12 cellular contexts compared by ENCODE assay signal in genomic region chr10:80485410-80486135, GRCh38. TPM values are rescaled to one million over a fixed set of nuclear protein-coding genes. Genes with fewer than 3 reads are reported as not detected.
A peak's percentile ranks its signal among the peaks of the same experiment; 100 is the strongest.
DNase-seq lines count a peak whose midpoint lies in the region; ATAC-seq and TF ChIP-seq lines count a peak whose summit lies in the region.
"Had no signal": no experiment of that assay in that cellular context is flagged by ENCODE, and none has a peak within 500 bp of the region (broad histone marks: within the 10 kb centered on the region; RNA-seq: fewer than 3 reads in every experiment).

No MANE protein-coding gene starts in this region.

- H3K23ac ChIP-seq in neuronal stem cell (ENCODE audit: low read depth, low read length, poor library complexity) = no peak overlapping the region

- TF ChIP-seq CTCF in CD8-positive, alpha-beta T cell (IDR thresholded peaks at IDR 0.05) = no peak
- TF ChIP-seq CTCF in body of pancreas (IDR thresholded peaks at IDR 0.05) = no peak

- intact Hi-C loops in CD8-positive, alpha-beta T cell (cut with DNase I, micrococcal nuclease) = loop anchor here (2.0 to 5.0 kb wide), 2 partner anchors 27 to 33 kb away; partner anchors contain the start of gene TSPAN14 (in 1 of the 2)
- intact Hi-C loops in body of pancreas (cut with DNase I) = no loop called here

- H2BK120ac ChIP-seq in neuronal stem cell (ENCODE audit: low read depth, low read length) = no peak overlapping the region

- H3K14ac ChIP-seq in neuronal stem cell (ENCODE audit: low read length) = no peak overlapping the region

- no peak for DNase-seq in CD8-positive, alpha-beta T cell
- DNase-seq in SKM-1 (lab: John Stamatoyannopoulos, UW; ENCODE audit: unreplicated experiment) = peak; percentile 12
- no peak for DNase-seq in neuronal stem cell (ENCODE audit: low spot score)
- no peak for DNase-seq in body of pancreas
- no peak for DNase-seq in GM19240 (ENCODE audit: insufficient read length, low spot score)
- DNase-seq: midbrain had no signal

- peaks cover 94% of the 10 kb centered on the region for H3K4me1 Mint-ChIP-seq in CD8-positive, alpha-beta T cell (ENCODE audit: low read depth)

- POLR2A ChIA-PET in CD8-positive, alpha-beta T cell (lab: Charles Lee) = interaction anchor here (1.3 to 11.0 kb wide), 7 partner anchors 11 to 45 kb away, joined by 3 to 122 read pairs (median 20); no protein-coding TSS in a partner anchor

- no peak for TF ChIP-seq POLR2A in body of pancreas (IDR thresholded peaks at IDR 0.05)

- no peak overlapping the region for H2AK5ac ChIP-seq in neuronal stem cell (ENCODE audit: low read depth, low read length)

- no peak overlapping the region for H3K4me2 ChIP-seq in neuronal stem cell (ENCODE audit: insufficient read depth, low read length, poor library complexity, severe bottlenecking)

- H3K27me3 ChIP-seq in CD8-positive, alpha-beta T cell (ENCODE audit: insufficient read depth, low read length) = no peaks in the 10 kb centered on the region
- H3K27me3 ChIP-seq in esophagus (ENCODE audit: control insufficient read depth in 1 of 2, insufficient read depth in 2 of 2, low read length in 2 of 2) (no peaks in the 10 kb centered on the region), neuronal stem cell (ENCODE audit: control insufficient read depth in 3 of 3, insufficient read depth in 3 of 3, low read depth in 1 of 3, low read length in 3 of 3) (no peaks in the 10 kb centered on the region), body of pancreas (no peaks in the 10 kb centered on the region)
- H3K27me3 ChIP-seq: tibial artery had no signal

- H3K4ac ChIP-seq in neuronal stem cell (ENCODE audit: low read length) = no peak overlapping the region

- H3K4me3 Mint-ChIP-seq in CD8-positive, alpha-beta T cell = peak overlapping the region; percentile 77

- H3K9ac ChIP-seq in neuronal stem cell (ENCODE audit: low read depth, low read length, poor library complexity) = no peak overlapping the region

- WGBS in esophagus, 2 donors = 76 to 80% methylated on average over 14 of the region's 14 CpGs
- no CpG with 5 or more reads among the region's 14 CpGs for WGBS in neuronal stem cell (ENCODE audit: extremely low coverage in 2 of 2, insufficient read length in 2 of 2, insufficient replicate concordance in 1 of 2), 2 donors
- WGBS in body of pancreas, 2 donors = 80 to 95% methylated on average over 14 of the region's 14 CpGs

- peak overlapping the region; percentile 92 for H3K27ac Mint-ChIP-seq in CD8-positive, alpha-beta T cell

- H3K36me3 ChIP-seq in CD8-positive, alpha-beta T cell (ENCODE audit: insufficient read depth, low read length) = peaks cover 8% of the 10 kb centered on the region
- peaks cover 11 to 21% of the 10 kb centered on the region in 2 donors for H3K36me3 ChIP-seq in esophagus (ENCODE audit: control insufficient read depth in 2 of 2, insufficient read depth in 2 of 2, low read length in 1 of 2)
- H3K36me3 ChIP-seq in neuronal stem cell (replicated peaks in 1 of 2; ENCODE audit: control insufficient read depth in 2 of 2, insufficient read depth in 2 of 2, low read length in 2 of 2) = peaks cover 14 to 49% of the 10 kb centered on the region in 2 donors
- no peaks in the 10 kb centered on the region for H3K36me3 ChIP-seq in body of pancreas (replicated peaks in 1 of 2; ENCODE audit: insufficient read depth in 1 of 2, low read depth in 2 of 2)

- H3K9me3 Mint-ChIP-seq in CD8-positive, alpha-beta T cell = no peaks in the 10 kb centered on the region

- H2BK15ac ChIP-seq in neuronal stem cell (ENCODE audit: low read length) = no peak overlapping the region

- no peak overlapping the region for H4K91ac ChIP-seq in neuronal stem cell (ENCODE audit: low read depth, low read length, poor library complexity)

- no peak overlapping the region for H2BK5ac ChIP-seq in neuronal stem cell (ENCODE audit: low read length)

- ATAC-seq in CD8-positive, alpha-beta T cell = no peak
- ATAC-seq in body of pancreas (no peak), GM21381 (IDR thresholded peaks at IDR 0.05; ENCODE audit: unreplicated experiment) (no peak), GM18511 (IDR thresholded peaks at IDR 0.05; ENCODE audit: unreplicated experiment) (no peak)

- H3K9me3 ChIP-seq in CD8-positive, alpha-beta T cell (ENCODE audit: low read length) = no peaks in the 10 kb centered on the region
- H3K9me3 ChIP-seq in esophagus (ENCODE audit: control insufficient read depth in 2 of 2, insufficient read depth in 1 of 2, low read depth in 1 of 2, low read length in 1 of 2) (no peaks in the 10 kb centered on the region), neuronal stem cell (replicated peaks in 1 of 2; ENCODE audit: control insufficient read depth in 2 of 2, insufficient read depth in 1 of 2, low read depth in 1 of 2, low read length in 2 of 2) (peaks cover 0 to 2% of the 10 kb centered on the region in 2 donors), body of pancreas (no peaks in the 10 kb centered on the region)
- H3K9me3 ChIP-seq: tibial artery had no signal

- CTCF ChIA-PET in CD8-positive, alpha-beta T cell (lab: Charles Lee) = interaction anchor here (5.2 to 14.7 kb wide), 3 partner anchors 16 to 40 kb away, joined by 32 to 227 read pairs (median 137); no protein-coding TSS in a partner anchor

- no peak overlapping the region for H2AFZ ChIP-seq in neuronal stem cell (ENCODE audit: low read length)

- H3K27me3 Mint-ChIP-seq in CD8-positive, alpha-beta T cell (ENCODE audit: low read depth) = no peaks in the 10 kb centered on the region

- H2BK12ac ChIP-seq in neuronal stem cell (ENCODE audit: low read length) = no peak overlapping the region

- peak overlapping the region; percentile 16 for H3K4me3 ChIP-seq in CD8-positive, alpha-beta T cell (ENCODE audit: low read depth, low read length)
- H3K4me3 ChIP-seq in esophagus (ENCODE audit: low read depth in 1 of 2, low read length in 2 of 2) (no peak overlapping the region), neuronal stem cell (ENCODE audit: low read length in 2 of 2) (no peak overlapping the region), body of pancreas (no peak overlapping the region)
- H3K4me3 ChIP-seq: tibial artery had no signal

- H3K79me1 ChIP-seq in neuronal stem cell (ENCODE audit: low read depth, low read length) = peaks cover 18% of the 10 kb centered on the region

- H4K8ac ChIP-seq in neuronal stem cell (ENCODE audit: low read depth, low read length) = no peak overlapping the region

- H3K27ac ChIP-seq in CD8-positive, alpha-beta T cell (ENCODE audit: low read depth, low read length) = peak overlapping the region; percentile 23
- H3K27ac ChIP-seq in esophagus (ENCODE audit: low read depth in 2 of 2, low read length in 1 of 2) (peak overlapping the region; percentile 74 to 76), neuronal stem cell (replicated peaks; ENCODE audit: low read length) (peak overlapping the region; percentile 71), body of pancreas (peak overlapping the region in 1 of 4 donors; percentile 72)
- H3K27ac ChIP-seq: tibial artery had no signal

- peak overlapping the region; percentile 73 for H3K18ac ChIP-seq in neuronal stem cell (ENCODE audit: low read length)

- peaks cover 48% of the 10 kb centered on the region for H3K36me3 Mint-ChIP-seq in CD8-positive, alpha-beta T cell

- H3K4me1 ChIP-seq in CD8-positive, alpha-beta T cell (ENCODE audit: insufficient read depth, low read length) = peaks cover 92% of the 10 kb centered on the region
- H3K4me1 ChIP-seq in esophagus (ENCODE audit: control insufficient read depth in 2 of 2, insufficient read depth in 2 of 2, low read length in 1 of 2) (peaks cover 9 to 32% of the 10 kb centered on the region in 2 donors), neuronal stem cell (ENCODE audit: control insufficient read depth in 2 of 2, insufficient read depth in 1 of 2, low read depth in 1 of 2, low read length in 2 of 2) (peaks cover 17 to 30% of the 10 kb centered on the region in 2 donors), body of pancreas (peaks cover 45% of the 10 kb centered on the region)

RNA-seq across cellular contexts. Expression of gene TSPAN14, which starts 31.5 kb away (rescaled TPM):
- total RNA-seq in CD8-positive, alpha-beta T cell = 10 to 100 TPM; 63.9 to 66.1 TPM
- 10 to 100 TPM; 50.6 to 63.2 TPM for polyA plus RNA-seq in esophagus
- 80.2 TPM for polyA plus RNA-seq in neuronal stem cell (2013, experiment 1 of 2)
- polyA plus RNA-seq in neuronal stem cell (2013, experiment 2 of 2) = 80.5 TPM
- 10 to 100 TPM; 22.3 to 63.0 TPM for total RNA-seq in body of pancreas

RNA-seq across cellular contexts. Expression of gene SH2D4B, which starts 52.1 kb away (rescaled TPM):
- under 1 TPM in 1 of 2 experiments, not detected in 1; 0.36 TPM for total RNA-seq in CD8-positive, alpha-beta T cell
- under 1 TPM in 1 of 2 donors, not detected in 1; 0.02 TPM for polyA plus RNA-seq in esophagus
- polyA plus RNA-seq in neuronal stem cell (2013, experiment 1 of 2) = 0.04 TPM
- 0.04 TPM for polyA plus RNA-seq in neuronal stem cell (2013, experiment 2 of 2)
- total RNA-seq in body of pancreas = under 1 TPM in 1 of 2 donors, not detected in 1; 0.33 TPM
- total RNA-seq: fibroblast of villous mesenchyme, M059J had no signal
